9 cellular contexts compared by ENCODE assay signal in the genomic region with DNA sequence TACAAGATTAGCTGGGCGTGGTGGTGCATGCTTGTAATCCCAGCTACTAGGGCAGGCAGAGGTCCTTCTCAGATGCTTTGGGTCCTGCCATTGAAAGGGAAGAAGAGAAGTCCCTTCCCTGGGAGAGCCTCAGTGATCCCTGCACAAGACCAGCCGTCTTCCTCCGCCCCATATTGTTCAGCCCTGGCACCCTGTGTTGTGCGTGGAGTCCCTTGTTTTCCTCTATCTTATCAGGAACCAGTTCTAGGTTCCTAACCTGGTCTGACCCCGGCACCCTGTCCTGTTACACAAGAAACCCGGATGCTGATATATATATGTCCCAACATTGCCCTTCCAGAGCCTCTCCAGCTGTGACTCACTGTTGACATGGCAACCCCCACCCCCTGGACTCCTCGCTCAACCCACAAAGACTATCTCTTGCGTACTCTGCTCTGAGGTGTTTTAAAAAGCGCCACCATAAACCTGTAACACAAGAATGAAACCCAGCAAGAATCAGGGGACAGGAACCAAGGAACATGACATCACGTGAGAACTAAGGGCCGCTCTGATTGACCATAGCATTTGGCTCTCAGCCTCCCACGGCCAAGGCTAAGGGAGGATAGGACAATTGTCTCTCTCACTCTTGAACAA.
DNase-seq lines count a peak whose midpoint lies in the region; ATAC-seq, FAIRE-seq and TF ChIP-seq lines count a peak whose summit lies in the region.
"Had no signal": no experiment of that assay in that cellular context is flagged by ENCODE, and none has a peak within 500 bp of the region (broad histone marks: within the 10 kb centered on the region; RNA-seq: fewer than 3 reads in every experiment).

No MANE protein-coding gene starts in this region.

- no peak overlapping the region for H3K4me3 ChIP-seq in foreskin fibroblast (ENCODE audit: low read depth in 1 of 2, low read length in 2 of 2)
- H3K4me3 ChIP-seq: thoracic aorta had no signal

- no peak for TF ChIP-seq CTCF in foreskin fibroblast (IDR thresholded peaks at IDR 0.05; ENCODE audit: low read depth, low read length)

- ATAC-seq in GM19324 (IDR thresholded peaks at IDR 0.05; ENCODE audit: low FRiP score, unreplicated experiment): no peak
- no peak for ATAC-seq in HG02870 (IDR thresholded peaks at IDR 0.05; ENCODE audit: unreplicated experiment)

- peak; percentile 87 for FAIRE-seq in RCC 7860 (lab: Jason Lieb, UNC)
- no peak for FAIRE-seq in urothelium cell line (lab: Jason Lieb, UNC)

- DNase-seq in stimulated activated CD4-positive, alpha-beta T cell treated with anti-CD3 and anti-CD28 coated beads, Interleukin-2, amount 100 ng/mL, for 4 hours (ENCODE audit: low read depth): peak; percentile 12
- DNase-seq in stimulated activated CD4-positive, alpha-beta T cell treated with anti-CD3 and anti-CD28 coated beads, Interleukin-2, amount 100 ng/mL, for 24 hours: no peak
- DNase-seq in RCC 7860 (ENCODE audit: low spot score) (peak; percentile 90), foreskin fibroblast (peak; percentile 8 to 11), urothelium cell line (ENCODE audit: low spot score) (peak; percentile 55), NCI-H1930 (lab: John Stamatoyannopoulos, UW) (no peak)

Comparison
In these comparisons a context has a peak if more than half of its experiments do, and no peak if none do; other contexts are left out.
1. DNase-seq: peak in stimulated activated CD4-positive, alpha-beta T cell treated with anti-CD3 and anti-CD28 coated beads, Interleukin-2, amount 100 ng/mL, for 4 hours (single experiment), RCC 7860 (single experiment), foreskin fibroblast (2 of 2) and urothelium cell line (single experiment); none in stimulated activated CD4-positive, alpha-beta T cell treated with anti-CD3 and anti-CD28 coated beads, Interleukin-2, amount 100 ng/mL, for 24 hours (0 of 2) and NCI-H1930 (0 of 2).